In the genomic region with DNA sequence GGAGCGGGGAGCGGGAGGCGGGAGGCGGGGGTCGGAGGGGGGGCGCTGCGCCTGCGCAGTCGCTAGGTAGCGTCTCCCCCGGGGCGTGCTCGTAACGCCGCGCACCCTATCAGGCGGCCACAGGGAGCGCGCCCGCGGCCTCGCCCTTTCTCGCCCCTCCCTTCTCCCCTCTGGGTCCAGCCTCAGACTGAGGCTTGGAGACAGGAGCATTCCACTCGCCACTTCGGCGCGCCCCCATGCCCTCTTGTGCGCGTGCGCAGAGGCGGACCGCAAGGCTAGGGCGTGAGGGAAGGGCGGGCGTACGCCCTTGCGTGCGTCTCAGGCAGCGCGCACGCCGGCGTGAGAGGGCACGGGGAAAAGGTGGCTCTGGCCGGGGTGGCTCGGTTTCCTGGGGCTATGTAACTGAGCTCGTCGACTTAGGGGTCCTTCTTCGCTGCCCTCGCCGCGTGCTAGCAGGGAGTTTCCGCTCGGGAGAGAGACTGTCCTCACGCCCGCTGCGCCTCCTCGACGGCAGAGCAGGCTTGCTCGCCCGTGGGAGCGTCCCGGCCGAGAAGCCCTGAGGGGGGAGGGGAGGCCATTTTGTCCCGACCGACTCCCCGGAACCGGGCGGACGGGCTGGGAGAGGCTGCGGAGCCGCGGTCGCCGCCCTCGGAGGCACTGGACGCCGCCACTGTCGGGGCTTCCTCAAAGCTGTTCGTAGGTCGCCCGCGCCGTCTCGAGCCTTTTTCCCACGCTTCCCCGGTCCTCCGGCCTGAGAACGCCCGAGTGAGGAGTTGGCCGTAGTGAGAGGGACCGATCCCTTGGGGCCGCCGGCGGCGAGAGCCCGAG, we compare ENCODE assay signal across 1 cellular context.
TF ChIP-seq lines count a peak whose summit lies in the region.

A gene (plus strand): TSS at position 316 of the 828 bp plus-strand sequence. CDS start 525 bp downstream, outside the sequence.

TF ChIP-seq in HepG2, 621 proteins besides CTCF, POLR2A, EP300 and RAD21 (continued from another document and continues in another):
- TF ChIP-seq, protein P1, sequence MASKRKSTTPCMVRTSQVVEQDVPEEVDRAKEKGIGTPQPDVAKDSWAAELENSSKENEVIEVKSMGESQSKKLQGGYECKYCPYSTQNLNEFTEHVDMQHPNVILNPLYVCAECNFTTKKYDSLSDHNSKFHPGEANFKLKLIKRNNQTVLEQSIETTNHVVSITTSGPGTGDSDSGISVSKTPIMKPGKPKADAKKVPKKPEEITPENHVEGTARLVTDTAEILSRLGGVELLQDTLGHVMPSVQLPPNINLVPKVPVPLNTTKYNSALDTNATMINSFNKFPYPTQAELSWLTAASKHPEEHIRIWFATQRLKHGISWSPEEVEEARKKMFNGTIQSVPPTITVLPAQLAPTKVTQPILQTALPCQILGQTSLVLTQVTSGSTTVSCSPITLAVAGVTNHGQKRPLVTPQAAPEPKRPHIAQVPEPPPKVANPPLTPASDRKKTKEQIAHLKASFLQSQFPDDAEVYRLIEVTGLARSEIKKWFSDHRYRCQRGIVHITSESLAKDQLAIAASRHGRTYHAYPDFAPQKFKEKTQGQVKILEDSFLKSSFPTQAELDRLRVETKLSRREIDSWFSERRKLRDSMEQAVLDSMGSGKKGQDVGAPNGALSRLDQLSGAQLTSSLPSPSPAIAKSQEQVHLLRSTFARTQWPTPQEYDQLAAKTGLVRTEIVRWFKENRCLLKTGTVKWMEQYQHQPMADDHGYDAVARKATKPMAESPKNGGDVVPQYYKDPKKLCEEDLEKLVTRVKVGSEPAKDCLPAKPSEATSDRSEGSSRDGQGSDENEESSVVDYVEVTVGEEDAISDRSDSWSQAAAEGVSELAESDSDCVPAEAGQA (IDR thresholded peaks at IDR 0.05; ENCODE audit: low read depth) = no peak
- TF ChIP-seq, protein P1 (CRISPR knock-in tag; IDR thresholded peaks at IDR 0.05; ENCODE audit: borderline replicate concordance) = peak; percentile 74; the same call in 1 of the 2 replicates
- TF ChIP-seq SNAI1 (CRISPR knock-in tag; IDR thresholded peaks at IDR 0.05; ENCODE audit: borderline replicate concordance) = 0 out of 2 replicates have a peak, but pooled peaks have one; percentile 59
- no peak for TF ChIP-seq NFE2 (CRISPR knock-in tag; IDR thresholded peaks at IDR 0.05)
- TF ChIP-seq, protein P2, sequence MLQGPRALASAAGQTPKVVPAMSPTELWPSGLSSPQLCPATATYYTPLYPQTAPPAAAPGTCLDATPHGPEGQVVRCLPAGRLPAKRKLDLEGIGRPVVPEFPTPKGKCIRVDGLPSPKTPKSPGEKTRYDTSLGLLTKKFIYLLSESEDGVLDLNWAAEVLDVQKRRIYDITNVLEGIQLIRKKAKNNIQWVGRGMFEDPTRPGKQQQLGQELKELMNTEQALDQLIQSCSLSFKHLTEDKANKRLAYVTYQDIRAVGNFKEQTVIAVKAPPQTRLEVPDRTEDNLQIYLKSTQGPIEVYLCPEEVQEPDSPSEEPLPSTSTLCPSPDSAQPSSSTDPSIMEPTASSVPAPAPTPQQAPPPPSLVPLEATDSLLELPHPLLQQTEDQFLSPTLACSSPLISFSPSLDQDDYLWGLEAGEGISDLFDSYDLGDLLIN (CRISPR knock-in tag; IDR thresholded peaks at IDR 0.05; ENCODE audit: borderline replicate concordance) = peak; percentile 95
- TF ChIP-seq ZNF558 (CRISPR knock-in tag; IDR thresholded peaks at IDR 0.05; ENCODE audit: borderline replicate concordance) = no peak
- TF ChIP-seq ZNF274 (CRISPR knock-in tag; IDR thresholded peaks at IDR 0.05) = peak; percentile 83; the same call in 1 of the 2 replicates
- TF ChIP-seq, protein P3, sequence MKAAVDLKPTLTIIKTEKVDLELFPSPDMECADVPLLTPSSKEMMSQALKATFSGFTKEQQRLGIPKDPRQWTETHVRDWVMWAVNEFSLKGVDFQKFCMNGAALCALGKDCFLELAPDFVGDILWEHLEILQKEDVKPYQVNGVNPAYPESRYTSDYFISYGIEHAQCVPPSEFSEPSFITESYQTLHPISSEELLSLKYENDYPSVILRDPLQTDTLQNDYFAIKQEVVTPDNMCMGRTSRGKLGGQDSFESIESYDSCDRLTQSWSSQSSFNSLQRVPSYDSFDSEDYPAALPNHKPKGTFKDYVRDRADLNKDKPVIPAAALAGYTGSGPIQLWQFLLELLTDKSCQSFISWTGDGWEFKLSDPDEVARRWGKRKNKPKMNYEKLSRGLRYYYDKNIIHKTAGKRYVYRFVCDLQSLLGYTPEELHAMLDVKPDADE (CRISPR knock-in tag; IDR thresholded peaks at IDR 0.05) = peak; percentile 90
- TF ChIP-seq, protein P4, sequence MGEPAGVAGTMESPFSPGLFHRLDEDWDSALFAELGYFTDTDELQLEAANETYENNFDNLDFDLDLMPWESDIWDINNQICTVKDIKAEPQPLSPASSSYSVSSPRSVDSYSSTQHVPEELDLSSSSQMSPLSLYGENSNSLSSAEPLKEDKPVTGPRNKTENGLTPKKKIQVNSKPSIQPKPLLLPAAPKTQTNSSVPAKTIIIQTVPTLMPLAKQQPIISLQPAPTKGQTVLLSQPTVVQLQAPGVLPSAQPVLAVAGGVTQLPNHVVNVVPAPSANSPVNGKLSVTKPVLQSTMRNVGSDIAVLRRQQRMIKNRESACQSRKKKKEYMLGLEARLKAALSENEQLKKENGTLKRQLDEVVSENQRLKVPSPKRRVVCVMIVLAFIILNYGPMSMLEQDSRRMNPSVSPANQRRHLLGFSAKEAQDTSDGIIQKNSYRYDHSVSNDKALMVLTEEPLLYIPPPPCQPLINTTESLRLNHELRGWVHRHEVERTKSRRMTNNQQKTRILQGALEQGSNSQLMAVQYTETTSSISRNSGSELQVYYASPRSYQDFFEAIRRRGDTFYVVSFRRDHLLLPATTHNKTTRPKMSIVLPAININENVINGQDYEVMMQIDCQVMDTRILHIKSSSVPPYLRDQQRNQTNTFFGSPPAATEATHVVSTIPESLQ (CRISPR knock-in tag; conservative IDR thresholded peaks at IDR 0.05) = peak; percentile 63; the same call in 1 of the 2 replicates
- TF ChIP-seq ZNF292 (CRISPR knock-in tag; IDR thresholded peaks at IDR 0.05; ENCODE audit: borderline replicate concordance, low read depth) = peak; percentile 22; the same call in 1 of the 2 replicates
- TF ChIP-seq ZNF121 (CRISPR knock-in tag; IDR thresholded peaks at IDR 0.05) = peak; percentile 61; the same call in 1 of the 2 replicates
- TF ChIP-seq, protein P5, sequence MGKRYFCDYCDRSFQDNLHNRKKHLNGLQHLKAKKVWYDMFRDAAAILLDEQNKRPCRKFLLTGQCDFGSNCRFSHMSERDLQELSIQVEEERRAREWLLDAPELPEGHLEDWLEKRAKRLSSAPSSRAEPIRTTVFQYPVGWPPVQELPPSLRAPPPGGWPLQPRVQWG (CRISPR knock-in tag; IDR thresholded peaks at IDR 0.05; ENCODE audit: borderline replicate concordance, low read depth) = no peak
- 0 out of 2 replicates have a peak, but pooled peaks have one; percentile 25 for TF ChIP-seq TEAD2 (CRISPR knock-in tag; IDR thresholded peaks at IDR 0.05)
- peak; percentile 57 for TF ChIP-seq AGO1 (IDR thresholded peaks at IDR 0.05; ENCODE audit: low read depth, low read length, poor library complexity, severe bottlenecking)
- TF ChIP-seq, protein P6, sequence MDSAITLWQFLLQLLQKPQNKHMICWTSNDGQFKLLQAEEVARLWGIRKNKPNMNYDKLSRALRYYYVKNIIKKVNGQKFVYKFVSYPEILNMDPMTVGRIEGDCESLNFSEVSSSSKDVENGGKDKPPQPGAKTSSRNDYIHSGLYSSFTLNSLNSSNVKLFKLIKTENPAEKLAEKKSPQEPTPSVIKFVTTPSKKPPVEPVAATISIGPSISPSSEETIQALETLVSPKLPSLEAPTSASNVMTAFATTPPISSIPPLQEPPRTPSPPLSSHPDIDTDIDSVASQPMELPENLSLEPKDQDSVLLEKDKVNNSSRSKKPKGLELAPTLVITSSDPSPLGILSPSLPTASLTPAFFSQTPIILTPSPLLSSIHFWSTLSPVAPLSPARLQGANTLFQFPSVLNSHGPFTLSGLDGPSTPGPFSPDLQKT (CRISPR knock-in tag; IDR thresholded peaks at IDR 0.05; ENCODE audit: borderline replicate concordance) = 0 out of 2 replicates have a peak, but pooled peaks have one; percentile 29
- 0 out of 2 replicates have a peak, but pooled peaks have one; percentile 35 for TF ChIP-seq ZNF296 (CRISPR knock-in tag; conservative IDR thresholded peaks at IDR 0.05)
- TF ChIP-seq, protein P7, sequence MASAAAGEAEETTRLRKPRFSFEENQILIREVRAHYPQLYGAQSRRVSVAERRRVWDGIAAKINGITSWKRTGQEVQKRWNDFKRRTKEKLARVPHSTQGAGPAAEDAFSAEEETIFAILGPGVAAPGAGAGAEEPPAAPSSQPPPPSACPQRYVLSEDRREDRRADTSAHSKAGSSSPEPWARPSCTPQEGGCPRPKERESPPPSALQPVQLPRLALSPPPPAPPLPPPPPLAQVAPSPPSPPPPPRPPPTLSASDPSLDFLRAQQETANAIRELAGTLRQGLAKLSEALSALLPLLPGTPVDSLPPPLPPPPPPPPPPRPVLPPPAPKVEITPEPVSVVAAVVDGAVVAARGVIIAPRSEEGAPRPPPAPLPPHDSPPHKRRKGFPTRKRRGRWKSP (CRISPR knock-in tag; IDR thresholded peaks at IDR 0.05) = no peak
- TF ChIP-seq POLR2AphosphoS5 (IDR thresholded peaks at IDR 0.05; ENCODE audit: low read depth, low read length) = peak; percentile 96
- peak; percentile 22; the same call in 1 of the 2 replicates for TF ChIP-seq XBP1 (CRISPR knock-in tag; IDR thresholded peaks at IDR 0.05)
- TF ChIP-seq KDM3A (CRISPR knock-in tag; IDR thresholded peaks at IDR 0.05; ENCODE audit: low read depth) = peak; percentile 97; the same call in 1 of the 2 replicates
- TF ChIP-seq ZNF747 (CRISPR knock-in tag; IDR thresholded peaks at IDR 0.05; ENCODE audit: borderline replicate concordance) = peak; percentile 94; the same call in 1 of the 2 replicates
- TF ChIP-seq, protein P8, sequence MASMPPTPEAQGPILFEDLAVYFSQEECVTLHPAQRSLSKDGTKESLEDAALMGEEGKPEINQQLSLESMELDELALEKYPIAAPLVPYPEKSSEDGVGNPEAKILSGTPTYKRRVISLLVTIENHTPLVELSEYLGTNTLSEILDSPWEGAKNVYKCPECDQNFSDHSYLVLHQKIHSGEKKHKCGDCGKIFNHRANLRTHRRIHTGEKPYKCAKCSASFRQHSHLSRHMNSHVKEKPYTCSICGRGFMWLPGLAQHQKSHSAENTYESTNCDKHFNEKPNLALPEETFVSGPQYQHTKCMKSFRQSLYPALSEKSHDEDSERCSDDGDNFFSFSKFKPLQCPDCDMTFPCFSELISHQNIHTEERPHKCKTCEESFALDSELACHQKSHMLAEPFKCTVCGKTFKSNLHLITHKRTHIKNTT (CRISPR knock-in tag; IDR thresholded peaks at IDR 0.05) = no peak
- peak; percentile 77; the same call in 1 of the 2 replicates for TF ChIP-seq GFI1 (CRISPR knock-in tag; IDR thresholded peaks at IDR 0.05; ENCODE audit: borderline replicate concordance)
- TF ChIP-seq, protein P9, sequence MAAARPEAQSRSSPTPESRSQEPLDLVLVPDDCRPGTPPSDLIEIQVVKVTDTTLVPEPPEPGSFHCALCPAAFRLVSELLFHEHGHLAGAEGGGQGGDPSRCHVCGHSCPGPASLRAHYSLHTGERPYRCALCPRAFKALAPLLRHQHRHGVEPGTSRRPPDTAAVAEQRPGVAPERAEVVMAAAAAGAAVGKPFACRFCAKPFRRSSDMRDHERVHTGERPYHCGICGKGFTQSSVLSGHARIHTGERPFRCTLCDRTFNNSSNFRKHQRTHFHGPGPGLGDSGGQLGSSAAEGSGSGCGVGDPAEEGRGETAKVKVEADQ (CRISPR knock-in tag; IDR thresholded peaks at IDR 0.05; ENCODE audit: borderline replicate concordance) = no peak
- peak; percentile 97 for TF ChIP-seq ZNF225 (CRISPR knock-in tag; IDR thresholded peaks at IDR 0.05)
- peak; percentile 89 for TF ChIP-seq ZNF883 (CRISPR knock-in tag; IDR thresholded peaks at IDR 0.05; ENCODE audit: not compliant biosample characterization)
- peak; percentile 61; the same call in 1 of the 2 replicates for TF ChIP-seq FOXK1 (CRISPR knock-in tag; IDR thresholded peaks at IDR 0.05; ENCODE audit: borderline replicate concordance, low read depth)
- TF ChIP-seq, protein P10, sequence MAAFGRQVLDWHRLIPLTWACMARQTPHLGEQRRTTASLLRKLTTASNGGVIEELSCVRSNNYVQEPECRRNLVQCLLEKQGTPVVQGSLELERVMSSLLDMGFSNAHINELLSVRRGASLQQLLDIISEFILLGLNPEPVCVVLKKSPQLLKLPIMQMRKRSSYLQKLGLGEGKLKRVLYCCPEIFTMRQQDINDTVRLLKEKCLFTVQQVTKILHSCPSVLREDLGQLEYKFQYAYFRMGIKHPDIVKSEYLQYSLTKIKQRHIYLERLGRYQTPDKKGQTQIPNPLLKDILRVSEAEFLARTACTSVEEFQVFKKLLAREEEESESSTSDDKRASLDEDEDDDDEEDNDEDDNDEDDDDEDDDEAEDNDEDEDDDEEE (CRISPR knock-in tag; IDR thresholded peaks at IDR 0.05) = peak; percentile 95
- TF ChIP-seq ZBTB20 (CRISPR knock-in tag; IDR thresholded peaks at IDR 0.05; ENCODE audit: borderline replicate concordance, low read depth) = no peak
- peak; percentile 69; the same call in 1 of the 2 replicates for TF ChIP-seq ZKSCAN8 (CRISPR knock-in tag; IDR thresholded peaks at IDR 0.05; ENCODE audit: borderline replicate concordance)
- TF ChIP-seq ZNF75D (CRISPR knock-in tag; IDR thresholded peaks at IDR 0.05; ENCODE audit: borderline replicate concordance) = no peak
- no peak for TF ChIP-seq ZNF382 (CRISPR knock-in tag; IDR thresholded peaks at IDR 0.05; ENCODE audit: borderline replicate concordance)
- peak; percentile 63; the same call in 1 of the 2 replicates for TF ChIP-seq KLF9 (CRISPR knock-in tag; IDR thresholded peaks at IDR 0.05; ENCODE audit: low read depth)
- TF ChIP-seq BRCA1 (CRISPR knock-in tag; IDR thresholded peaks at IDR 0.05) = peak; percentile 98
- no peak for TF ChIP-seq RFXANK (CRISPR knock-in tag; IDR thresholded peaks at IDR 0.05)
- peak; percentile 78; the same call in 1 of the 2 replicates for TF ChIP-seq HDAC1 (CRISPR knock-in tag; IDR thresholded peaks at IDR 0.05)
